Comparison of ENCODE assay signal across 20 cellular contexts in the genomic region with DNA sequence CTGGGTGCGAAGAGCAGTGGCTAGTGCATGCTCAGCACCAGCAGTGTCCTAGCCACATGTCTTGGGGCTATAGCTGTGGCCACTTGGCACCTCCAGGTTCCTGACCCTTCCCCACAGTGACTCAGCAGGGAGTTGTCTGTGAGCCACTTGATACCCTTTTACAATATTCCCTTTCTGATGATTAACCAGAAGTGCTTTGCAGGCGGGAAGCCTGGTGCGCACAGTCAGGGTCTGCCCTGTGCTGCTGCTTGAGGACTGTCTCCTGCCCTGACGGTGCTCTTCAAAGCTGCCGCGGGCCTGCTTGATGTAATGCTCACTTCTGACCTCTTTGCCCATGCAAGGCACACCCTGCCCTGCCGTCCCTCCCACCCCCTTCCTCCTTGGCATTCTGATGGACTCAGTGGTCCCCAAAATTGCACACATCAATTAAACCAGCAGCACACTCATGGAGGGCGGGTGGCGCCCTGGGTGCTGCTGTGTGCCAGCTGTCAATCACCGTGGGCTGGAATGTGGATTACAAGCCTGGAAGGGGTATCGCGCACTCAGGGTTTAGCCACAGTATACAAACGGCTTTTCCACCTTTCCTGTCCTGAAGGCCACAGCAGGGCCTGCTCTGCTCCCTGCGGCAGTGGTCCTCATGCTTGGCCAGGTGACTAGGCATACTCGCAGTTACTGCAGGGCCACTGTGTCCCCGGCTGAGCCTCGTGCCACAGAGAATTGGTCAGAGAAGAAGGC. TPM values are rescaled to one million over a fixed set of nuclear protein-coding genes. Genes with fewer than 3 reads are reported as not detected.
DNase-seq lines count a peak whose midpoint lies in the region; ATAC-seq and TF ChIP-seq lines count a peak whose summit lies in the region.
"Had no signal": no experiment of that assay in that cellular context is flagged by ENCODE, and none has a peak within 500 bp of the region (broad histone marks: within the 10 kb centered on the region; RNA-seq: fewer than 3 reads in every experiment).

No MANE protein-coding gene starts in this region.

- TF ChIP-seq CTCF in HCT116 (IDR thresholded peaks at IDR 0.05 in 2 of 3, conservative IDR thresholded peaks at IDR 0.05 in 1 of 3; ENCODE audit: borderline replicate concordance in 1 of 3, insufficient read depth in 1 of 3, low read depth in 2 of 3, low read length in 2 of 3) (no peak), body of pancreas (IDR thresholded peaks at IDR 0.05) (no peak), mammary epithelial cell (conservative IDR thresholded peaks at IDR 0.05 in 1 of 2, IDR thresholded peaks at IDR 0.05 in 1 of 2; ENCODE audit: extremely low read depth in 1 of 2, insufficient read depth in 1 of 2, low read depth in 1 of 2, low read length in 2 of 2) (no peak)

- H3K9ac ChIP-seq in BLaER1 treated with 17β-estradiol and CSF1 and Interleukin-3, amounts not matched to agents 10 nM and 100 nM, result no peak overlapping the region
- H3K9ac ChIP-seq in HCT116 (ENCODE audit: low read length) (no peak overlapping the region), mammary epithelial cell (ENCODE audit: insufficient read depth, low read length) (no peak overlapping the region)

- H3K79me2 ChIP-seq in HCT116 (ENCODE audit: insufficient read depth, low read length) (no peaks in the 10 kb centered on the region), mammary epithelial cell (ENCODE audit: insufficient read depth, low read length) (no peaks in the 10 kb centered on the region)

- peaks cover 0 to 5% (median 0%) of the 10 kb centered on the region in 11 experiments; a peak in 1 of 22 replicates for H4K20me1 ChIP-seq in BLaER1 treated with 17β-estradiol and CSF1 and Interleukin-3, amounts not matched to agents 10 nM and 100 nM
- H4K20me1 ChIP-seq in HCT116 (ENCODE audit: insufficient read depth) (no peaks in the 10 kb centered on the region), mammary epithelial cell (ENCODE audit: insufficient read depth, low read length) (no peaks in the 10 kb centered on the region)

- TF ChIP-seq POLR2A in HCT116 (IDR thresholded peaks at IDR 0.05; ENCODE audit: borderline replicate concordance, extremely low read depth, insufficient read depth, insufficient read length) (no peak), body of pancreas (IDR thresholded peaks at IDR 0.05) (no peak)

- CTCF ChIA-PET in HCT116 (lab: Charles Lee), result no interaction called here
- CTCF ChIA-PET in mammary epithelial cell (lab: Charles Lee; ENCODE audit: low non-redundant PET), result no interaction called here

- ATAC-seq in HCT116, result 0 out of 2 replicates have a peak, but pooled peaks have one; percentile 26
- ATAC-seq in body of pancreas, result no peak
- ATAC-seq: WTC11 had no signal

- dilution Hi-C loops in mammary epithelial cell (cut with HindIII; ENCODE audit: low sequenced_read_pairs), result no loop called here

- no peak overlapping the region for H3K4me3 ChIP-seq in BLaER1 treated with 17β-estradiol and CSF1 and Interleukin-3, amounts not matched to agents 10 nM and 100 nM
- H3K4me3 ChIP-seq in HCT116 (replicated peaks in 1 of 2; ENCODE audit: low read depth in 1 of 2, low read length in 2 of 2) (no peak overlapping the region), body of pancreas (no peak overlapping the region), mammary epithelial cell (replicated peaks in 1 of 3; ENCODE audit: insufficient read depth in 1 of 3, low read depth in 2 of 3, low read length in 3 of 3) (no peak overlapping the region)
- H3K4me3 ChIP-seq: adrenal gland, breast epithelium had no signal

- RAD21 ChIA-PET in HCT116 (lab: Charles Lee; ENCODE audit: low non-redundant PET in 1 of 2, low total read pairs in 2 of 2, uncharacterized antibody in 2 of 2, unreplicated experiment in 2 of 2), result no interaction called here

- no peaks in the 10 kb centered on the region for H3K36me3 ChIP-seq in BLaER1 treated with 17β-estradiol and CSF1 and Interleukin-3, amounts not matched to agents 10 nM and 100 nM
- no peaks in the 10 kb centered on the region for H3K36me3 ChIP-seq in HCT116 (ENCODE audit: control insufficient read depth in 1 of 2, insufficient read depth in 2 of 2, low read length in 2 of 2)
- no peaks in the 10 kb centered on the region for H3K36me3 ChIP-seq in body of pancreas (replicated peaks in 1 of 2; ENCODE audit: insufficient read depth in 1 of 2, low read depth in 2 of 2)
- no peaks in the 10 kb centered on the region for H3K36me3 ChIP-seq in mammary epithelial cell (ENCODE audit: insufficient read depth, low read length)
- H3K36me3 ChIP-seq: adrenal gland, breast epithelium had no signal

- H2AFZ ChIP-seq in HCT116 (ENCODE audit: low read depth, low read length, poor library complexity, severe bottlenecking) (no peak overlapping the region), mammary epithelial cell (ENCODE audit: low read depth, low read length) (no peak overlapping the region)

- H3K27ac ChIP-seq in BLaER1 treated with 17β-estradiol and CSF1 and Interleukin-3, amounts not matched to agents 10 nM and 100 nM, result no peak overlapping the region
- H3K27ac ChIP-seq in HCT116 (ENCODE audit: low read depth, low read length) (no peak overlapping the region), body of pancreas (no peak overlapping the region), mammary epithelial cell (ENCODE audit: insufficient read depth, low read depth, low read length) (no peak overlapping the region)
- H3K27ac ChIP-seq: adrenal gland, breast epithelium, RWPE1 had no signal

- intact Hi-C loops in HCT116 (cut with micrococcal nuclease), result no loop called here
- intact Hi-C loops in body of pancreas (cut with DNase I), result no loop called here
- intact Hi-C loops in mammary epithelial cell (cut with micrococcal nuclease), result no loop called here

- POLR2A ChIA-PET in HCT116 (lab: Charles Lee), result no interaction called here

- no peak for TF ChIP-seq RAD21 in HCT116 (IDR thresholded peaks at IDR 0.05; ENCODE audit: low read depth)

- no TSS peak for BruUV-seq in HCT116 (replicated peaks; lab: Mats Ljungman, UMichigan)
- no TSS peak for BruUV-seq in mammary epithelial cell (replicated peaks; lab: Mats Ljungman, UMichigan)

- 89 to 90% methylated on average over 12 to 16 of the region's 17 CpGs for WGBS in body of pancreas, 2 donors
- WGBS in mammary epithelial cell (ENCODE audit: low coverage, missing lambda C conversion rate), result 86% methylated on average over 15 of the region's 17 CpGs

- H3K27me3 ChIP-seq in BLaER1 treated with 17β-estradiol and CSF1 and Interleukin-3, amounts not matched to agents 10 nM and 100 nM, result peaks cover 0 to 19% (median 0%) of the 10 kb centered on the region in 11 experiments; a peak in 9 of 22 replicates
- no peaks in the 10 kb centered on the region for H3K27me3 ChIP-seq in HCT116 (ENCODE audit: insufficient read depth, low read length)
- H3K27me3 ChIP-seq in body of pancreas, result no peaks in the 10 kb centered on the region
- H3K27me3 ChIP-seq in mammary epithelial cell (ENCODE audit: insufficient read depth, low read length), result no peaks in the 10 kb centered on the region
- H3K27me3 ChIP-seq: adrenal gland, breast epithelium had no signal

- H3K9me2 ChIP-seq in HCT116 (ENCODE audit: insufficient read depth), result no peaks in the 10 kb centered on the region

- H3K9me3 ChIP-seq in BLaER1 treated with 17β-estradiol and CSF1 and Interleukin-3, amounts not matched to agents 10 nM and 100 nM (replicated peaks in 1 of 11), result no peaks in the 10 kb centered on the region
- H3K9me3 ChIP-seq in HCT116 (ENCODE audit: control insufficient read depth in 1 of 2, insufficient read depth in 1 of 2, low read depth in 1 of 2, low read length in 2 of 2), result no peaks in the 10 kb centered on the region
- H3K9me3 ChIP-seq in body of pancreas, result no peaks in the 10 kb centered on the region
- H3K9me3 ChIP-seq in mammary epithelial cell (replicated peaks; ENCODE audit: insufficient read depth, low read length), result no peaks in the 10 kb centered on the region
- H3K9me3 ChIP-seq: adrenal gland, breast epithelium had no signal

- H3K4me2 ChIP-seq in BLaER1 treated with 17β-estradiol and CSF1 and Interleukin-3, amounts not matched to agents 10 nM and 100 nM, result peak overlapping the region in 8 of 11 experiments; percentile 15 to 41 (median 36); a peak in 13 of 22 replicates
- H3K4me2 ChIP-seq in HCT116 (ENCODE audit: low read length) (no peak overlapping the region), mammary epithelial cell (ENCODE audit: insufficient read depth, low read depth, low read length) (no peak overlapping the region)

- peaks cover 26 to 74% (median 65%) of the 10 kb centered on the region in 10 experiments for H3K4me1 ChIP-seq in BLaER1 treated with 17β-estradiol and CSF1 and Interleukin-3, amounts not matched to agents 10 nM and 100 nM
- H3K4me1 ChIP-seq in HCT116 (ENCODE audit: control insufficient read depth in 1 of 2, insufficient read depth in 2 of 2, low read length in 2 of 2), result peaks cover 2 to 13% of the 10 kb centered on the region in 2 experiments; a peak in 1 of 4 replicates
- peaks cover 26% of the 10 kb centered on the region for H3K4me1 ChIP-seq in body of pancreas
- H3K4me1 ChIP-seq in mammary epithelial cell (ENCODE audit: insufficient read depth, low read length), result no peaks in the 10 kb centered on the region
- H3K4me1 ChIP-seq: adrenal gland, breast epithelium had no signal

- in situ Hi-C loops in mammary epithelial cell (cut with MboI; ENCODE audit: low sequenced_read_pairs in 2 of 2), result no loop called here

- DNase-seq in HCT116 (ENCODE audit: low read depth, low spot score), result no peak
- peak; percentile 11 for DNase-seq in SW480 (ENCODE audit: low spot score)
- DNase-seq in mucosa of gallbladder (ENCODE audit: low spot score), result peak; percentile 7
- DNase-seq in body of pancreas, result no peak
- no peak for DNase-seq in AG08395 (ENCODE audit: low spot score)
- no peak for DNase-seq in stimulated activated CD4-positive, alpha-beta T cell treated with anti-CD3 and anti-CD28 coated beads, Interleukin-15, amount 100 ng/mL, for 24 hours
- no peak for DNase-seq in mammary epithelial cell
- DNase-seq: activated T-cell treated with anti-CD3 and anti-CD28 coated beads, Interleukin-2, amount 50 U/mL, for 1 hour; CD4-positive, CD25-positive, alpha-beta regulatory T cell; cortex of kidney; NCI-H1417; NCI-H510A treated with DMSO at 0.1 percent for 48 hours; nephron progenitor cell; NK-92 treated with Interleukin-12 subunit alpha and Interleukin-12 subunit beta, amount 100 ng/mL, for 24 hours; substantia nigra had no signal

TF ChIP-seq in HCT116, 20 proteins besides CTCF, POLR2A, EP300 and RAD21:
- TF ChIP-seq CEBPB (IDR thresholded peaks at IDR 0.05; ENCODE audit: low read depth) (no peak), YY1 (IDR thresholded peaks at IDR 0.05; ENCODE audit: extremely low read depth, insufficient replicate concordance, low read depth, low read length) (no peak), POLR2AphosphoS5 (IDR thresholded peaks at IDR 0.05; ENCODE audit: low read depth, low read length) (no peak), SIN3A (IDR thresholded peaks at IDR 0.05; ENCODE audit: low read depth) (no peak)

RNA-seq across cellular contexts. Expression of a gene that starts 40.9 kb away (rescaled TPM):
- total RNA-seq in HCT116 (2021; ENCODE audit: unreplicated experiment) (13.5 TPM), mucosa of gallbladder (15.0 TPM), body of pancreas (10 to 100 TPM in 1 of 2 donors, 1 to 10 TPM in 1; 8.9 to 10.1 TPM), mammary epithelial cell (1 to 10 TPM; 1.7 to 6.1 TPM)
- 17.4 and 19.5 TPM in 2 replicates for polyA plus RNA-seq in HCT116 (2012)
- polyA plus RNA-seq in mammary epithelial cell, result 0.22 TPM
- not detected for polyA minus RNA-seq in mammary epithelial cell

Comparison
In these comparisons a context has a peak if more than half of its experiments do, and no peak if none do; other contexts are left out.
1. H3K4me2 ChIP-seq: peak in BLaER1 treated with 17β-estradiol and CSF1 and Interleukin-3, amounts not matched to agents 10 nM and 100 nM (8 of 11); none in HCT116 (single experiment) and mammary epithelial cell (single experiment).
2. DNase-seq: peak in SW480 (single experiment) and mucosa of gallbladder (single experiment); none in HCT116 (single experiment), body of pancreas (0 of 4), AG08395 (single experiment), stimulated activated CD4-positive, alpha-beta T cell treated with anti-CD3 and anti-CD28 coated beads, Interleukin-15, amount 100 ng/mL, for 24 hours (single experiment) and mammary epithelial cell (single experiment).